In genomic region chr4:7067147-7067522, GRCh38 we compare ENCODE assay signal across 8 cellular contexts. TPM values are rescaled to one million over a fixed set of nuclear protein-coding genes. Genes with fewer than 3 reads are reported as not detected.
A peak's percentile ranks its signal among the peaks of the same experiment; 100 is the strongest.
DNase-seq lines count a peak whose midpoint lies in the region; ATAC-seq, FAIRE-seq and TF ChIP-seq lines count a peak whose summit lies in the region.

No MANE protein-coding gene starts in this region.

- peak overlapping the region; percentile 85 to 100 for H3K9ac ChIP-seq in K562 (ENCODE audit: insufficient read depth in 1 of 2, low read depth in 2 of 2, low read length in 2 of 2)

- in situ Hi-C loops in K562 (cut with MboI), result no loop called here

- no peak for FAIRE-seq in K562 (lab: Jason Lieb, UNC)

- no peak for TF ChIP-seq EP300 in K562 (IDR thresholded peaks at IDR 0.05; ENCODE audit: low read length)

- H3K9me3 ChIP-seq in K562 (replicated peaks; ENCODE audit: control insufficient read depth, insufficient read depth, low read depth, low read length) (no peaks in the 10 kb centered on the region), mesodermal cell (ENCODE audit: control insufficient read depth, low read length) (no peaks in the 10 kb centered on the region)

- no peak for TF ChIP-seq POLR2A in K562 (conservative IDR thresholded peaks at IDR 0.05)

- peak overlapping the region; percentile 58 for H3K4me3 ChIP-seq in K562
- H3K4me3 ChIP-seq in mesodermal cell (ENCODE audit: extremely low read depth, insufficient read depth, low read length, poor library complexity, severe bottlenecking), result peak overlapping the region; percentile 92
- H3K4me3 ChIP-seq in urinary bladder (ENCODE audit: low read depth, low read length), result peak overlapping the region; percentile 80

- peaks cover 13% of the 10 kb centered on the region for H3K36me3 Mint-ChIP-seq in activated naive CD4-positive, alpha-beta T cell treated with anti-CD3 and anti-CD28 coated beads, Interleukin-2, amount 50 U/mL, for 24 hours

- H4K20me1 ChIP-seq in K562 (replicated peaks; ENCODE audit: control insufficient read depth, insufficient read depth, low read length), result no peaks in the 10 kb centered on the region; the same call in 1 of the 2 replicates

- H3K4me1 Mint-ChIP-seq in activated naive CD4-positive, alpha-beta T cell treated with anti-CD3 and anti-CD28 coated beads, Interleukin-2, amount 50 U/mL, for 24 hours, result peaks cover 47% of the 10 kb centered on the region

- intact Hi-C loops in K562 (cut with micrococcal nuclease), result loop anchor here (5.0 kb wide), 1 partner anchor 175 kb away; no protein-coding TSS in a partner anchor

- under 1% methylated on average over 16 of the region's 19 CpGs for WGBS in K562 (ENCODE audit: insufficient coverage, low coverage, missing lambda C conversion rate)
- 6 to 11% methylated on average over 7 to 19 of the region's 19 CpGs for WGBS in mesodermal cell (ENCODE audit: insufficient coverage in 2 of 2), 2 experiments
- 2% methylated on average over 19 of the region's 19 CpGs for WGBS in urinary bladder

- CTCF ChIA-PET in K562 (lab: Yijun Ruan, JAX; ENCODE audit: low intra/inter-chr PET ratio), result no interaction called here

- H3K4me1 ChIP-seq in K562 (replicated peaks in 1 of 2; ENCODE audit: control insufficient read depth in 2 of 2, insufficient read depth in 2 of 2, low read length in 2 of 2) (peaks cover 15 to 40% of the 10 kb centered on the region in 2 experiments; a peak in 4 of 5 replicates), mesodermal cell (ENCODE audit: control insufficient read depth, insufficient read depth, low read length, poor library complexity, severe bottlenecking) (peaks cover 10% of the 10 kb centered on the region), urinary bladder (ENCODE audit: insufficient read depth) (peaks cover 3% of the 10 kb centered on the region)

- H3K27ac Mint-ChIP-seq in activated naive CD4-positive, alpha-beta T cell treated with anti-CD3 and anti-CD28 coated beads, Interleukin-2, amount 50 U/mL, for 24 hours, result peak overlapping the region; percentile 95

- H2AFZ ChIP-seq in K562 (ENCODE audit: low read depth, low read length), result peak overlapping the region; percentile 44

- peak overlapping the region; percentile 73 for H3K4me2 ChIP-seq in K562 (ENCODE audit: insufficient read depth, low read length)

- peak overlapping the region; percentile 88 for H3K4me3 Mint-ChIP-seq in activated naive CD4-positive, alpha-beta T cell treated with anti-CD3 and anti-CD28 coated beads, Interleukin-2, amount 50 U/mL, for 24 hours

- TF ChIP-seq RAD21 in K562 (CRISPR knock-in tag; conservative IDR thresholded peaks at IDR 0.05 in 1 of 2, IDR thresholded peaks at IDR 0.05 in 1 of 2), result no peak

- no peak for ATAC-seq in K562

- H3K27me3 ChIP-seq in K562 (ENCODE audit: control insufficient read depth in 2 of 2, insufficient read depth in 2 of 2, low read length in 2 of 2), result no peaks in the 10 kb centered on the region

- TF ChIP-seq CTCF in K562 (IDR thresholded peaks at IDR 0.05 in 2 of 3, conservative IDR thresholded peaks at IDR 0.05 in 1 of 3; ENCODE audit: insufficient read depth in 2 of 3, low read depth in 1 of 3, low read length in 3 of 3), result no peak

- H3K36me3 ChIP-seq in K562 (ENCODE audit: control insufficient read depth, insufficient read depth, low read length) (peaks cover 41% of the 10 kb centered on the region), mesodermal cell (ENCODE audit: control insufficient read depth, insufficient read depth, low read length) (peaks cover 43% of the 10 kb centered on the region), urinary bladder (ENCODE audit: insufficient read depth) (peaks cover 4% of the 10 kb centered on the region)

- H3K9me3 Mint-ChIP-seq in activated naive CD4-positive, alpha-beta T cell treated with anti-CD3 and anti-CD28 coated beads, Interleukin-2, amount 50 U/mL, for 24 hours, result no peaks in the 10 kb centered on the region

- no peaks in the 10 kb centered on the region for H3K9me1 ChIP-seq in K562 (ENCODE audit: control insufficient read depth, insufficient read depth, low read length)

- no peak for DNase-seq in activated naive CD4-positive, alpha-beta T cell (lab: John Stamatoyannopoulos, UW)
- DNase-seq in LHCN-M2 (ENCODE audit: low read depth) (peak; percentile 22), K562 (ENCODE audit: extremely low read depth in 1 of 4, low spot score in 3 of 4) (peak in 1 of 4 experiments; percentile 45), DMS79 treated with DMSO at 0.1 percent for 48 hours (lab: John Stamatoyannopoulos, UW) (no peak), NCI-H2107 (lab: John Stamatoyannopoulos, UW) (no peak)

- H3K27ac ChIP-seq in K562 (ENCODE audit: extremely low read depth, low read depth, low read length) (peak overlapping the region; percentile 59), mesodermal cell (ENCODE audit: low read depth, low read length, severe bottlenecking) (no peak overlapping the region), urinary bladder (ENCODE audit: low read depth) (no peak overlapping the region)

- BruUV-seq in K562 (replicated peaks; lab: Mats Ljungman, UMichigan), result no TSS peak

- peaks cover 2% of the 10 kb centered on the region for H3K27me3 Mint-ChIP-seq in activated naive CD4-positive, alpha-beta T cell treated with anti-CD3 and anti-CD28 coated beads, Interleukin-2, amount 50 U/mL, for 24 hours

- H3K79me2 ChIP-seq in K562 (ENCODE audit: control insufficient read depth, insufficient read depth, low read length), result peaks cover 50% of the 10 kb centered on the region

- POLR2A ChIA-PET in K562 (lab: Yijun Ruan, JAX), result interaction anchor here (0.5 to 3.8 kb wide), 14 partner anchors 11 to 336 kb away, joined by 3 to 24 read pairs (median 5); partner anchors contain the start of gene TADA2B

TF ChIP-seq in K562, 482 proteins besides CTCF, POLR2A, EP300 and RAD21:
- TF ChIP-seq NR2C2 (CRISPR knock-in tag; IDR thresholded peaks at IDR 0.05), result peak; percentile 61; the same call in 1 of the 2 replicates
- TF ChIP-seq NR2C2 (tag; IDR thresholded peaks at IDR 0.05), result no peak
- TF ChIP-seq RBM15 (IDR thresholded peaks at IDR 0.05; ENCODE audit: insufficient read depth, low read length), result no peak

RNA-seq across cellular contexts. Expression of gene GRPEL1, which starts 0.7 kb away (rescaled TPM):
- total RNA-seq in LHCN-M2 (2014; rRNA removed), result 40.2 and 56.1 TPM in 2 replicates
- polyA plus RNA-seq in LHCN-M2 (2012), result 53.4 TPM
- total RNA-seq in K562 (2011; cell fraction: chromatin; rRNA removed; ENCODE audit: low replicate concordance), result 36.2 and 43.9 TPM in 2 replicates
- total RNA-seq in K562 (2011; cell fraction: nucleolus; rRNA removed), result 32.4 and 37.0 TPM in 2 replicates
- 41.4 and 49.8 TPM in 2 replicates for total RNA-seq in K562 (2011; cell fraction: nucleoplasm; rRNA removed)
- total RNA-seq in K562 (2014; rRNA removed), result 72.5 and 99.5 TPM in 2 replicates
- total RNA-seq in K562 (2014; rRNA removed; fragmentation: Illumina TruSeq; extraction: Trizol), result 86.6 and 90.2 TPM in 2 replicates
- total RNA-seq in K562 (2015; rRNA removed; fragmentation: Illumina TruSeq; extraction: Trizol), result 77.4 and 84.4 TPM in 2 replicates
- 59.7 and 63.7 TPM in 2 replicates for total RNA-seq in K562 (2021)
- polyA plus RNA-seq in K562 (2011; rRNA removed), result 34.9 and 43.4 TPM in 2 replicates
- polyA plus RNA-seq in K562 (2011; cell fraction: cytosol; rRNA removed), result 16.6 and 26.2 TPM in 2 replicates
- polyA plus RNA-seq in K562 (2011; cell fraction: nucleus; rRNA removed), result 16.0 and 19.8 TPM in 2 replicates
- 23.4 and 48.5 TPM in 2 replicates for polyA plus RNA-seq in K562 (2012)
- 87.3 and 88.7 TPM in 2 replicates for polyA plus RNA-seq in K562 (2014; fragmentation: Illumina TruSeq; extraction: Trizol)
- 100 to 1,000 TPM; 125 to 192 TPM for polyA plus RNA-seq in K562 (2014; fragmentation: Nextera tagmentation; extraction: Ambion mirVana)
- polyA plus RNA-seq in K562 (2014; rRNA removed), result 64.3 and 65.9 TPM in 2 replicates
- polyA minus RNA-seq in K562 (2011; rRNA and poly(A)+ RNA removed), result 59.1 and 61.5 TPM in 2 replicates
- polyA minus RNA-seq in K562 (2011; cell fraction: cytosol; rRNA and poly(A)+ RNA removed), result 21.3 and 24.2 TPM in 2 replicates
- polyA minus RNA-seq in K562 (2011; cell fraction: nucleus; rRNA and poly(A)+ RNA removed), result 18.3 and 25.0 TPM in 2 replicates
- 24.7 TPM for polyA plus RNA-seq in mesodermal cell (2013, experiment 1 of 2)
- polyA plus RNA-seq in mesodermal cell (2013, experiment 2 of 2), result 21.8 TPM
- total RNA-seq in urinary bladder, result 15.9 TPM
- polyA plus RNA-seq in urinary bladder, result 27.7 TPM

RNA-seq across cellular contexts. Expression of gene TADA2B, which starts 24.0 kb away (rescaled TPM):
- 14.0 and 14.5 TPM in 2 replicates for total RNA-seq in LHCN-M2 (2014; rRNA removed)
- 9.0 TPM for polyA plus RNA-seq in LHCN-M2 (2012)
- 12.9 and 18.0 TPM in 2 replicates for total RNA-seq in K562 (2011; cell fraction: chromatin; rRNA removed; ENCODE audit: low replicate concordance)
- total RNA-seq in K562 (2011; cell fraction: nucleolus; rRNA removed), result 10.0 and 11.0 TPM in 2 replicates
- total RNA-seq in K562 (2011; cell fraction: nucleoplasm; rRNA removed), result 11.2 and 11.5 TPM in 2 replicates
- 8.6 and 11.5 TPM in 2 replicates for total RNA-seq in K562 (2014; rRNA removed)
- 6.3 and 7.5 TPM in 2 replicates for total RNA-seq in K562 (2014; rRNA removed; fragmentation: Illumina TruSeq; extraction: Trizol)
- 10.4 and 10.9 TPM in 2 replicates for total RNA-seq in K562 (2015; rRNA removed; fragmentation: Illumina TruSeq; extraction: Trizol)
- total RNA-seq in K562 (2021), result 11.9 and 12.2 TPM in 2 replicates
- 3.8 and 4.2 TPM in 2 replicates for polyA plus RNA-seq in K562 (2011; rRNA removed)
- 4.6 and 5.4 TPM in 2 replicates for polyA plus RNA-seq in K562 (2011; cell fraction: cytosol; rRNA removed)
- polyA plus RNA-seq in K562 (2011; cell fraction: nucleus; rRNA removed), result 4.7 and 8.2 TPM in 2 replicates
- polyA plus RNA-seq in K562 (2012), result 10.8 and 12.4 TPM in 2 replicates
- polyA plus RNA-seq in K562 (2014; fragmentation: Illumina TruSeq; extraction: Trizol), result 9.2 and 11.8 TPM in 2 replicates
- polyA plus RNA-seq in K562 (2014; fragmentation: Nextera tagmentation; extraction: Ambion mirVana), result under 1 TPM; 0.55 to 0.81 TPM
- polyA plus RNA-seq in K562 (2014; rRNA removed), result 7.4 and 7.7 TPM in 2 replicates
- 4.9 and 5.9 TPM in 2 replicates for polyA minus RNA-seq in K562 (2011; rRNA and poly(A)+ RNA removed)
- 5.5 and 5.6 TPM in 2 replicates for polyA minus RNA-seq in K562 (2011; cell fraction: cytosol; rRNA and poly(A)+ RNA removed)
- 3.8 and 6.1 TPM in 2 replicates for polyA minus RNA-seq in K562 (2011; cell fraction: nucleus; rRNA and poly(A)+ RNA removed)
- polyA plus RNA-seq in mesodermal cell (2013, experiment 1 of 2), result 11.6 TPM
- polyA plus RNA-seq in mesodermal cell (2013, experiment 2 of 2), result 11.5 TPM
- total RNA-seq in urinary bladder, result 12.7 TPM
- 23.5 TPM for polyA plus RNA-seq in urinary bladder
